Comparison of ENCODE assay signal across 24 cellular contexts in the genomic region with DNA sequence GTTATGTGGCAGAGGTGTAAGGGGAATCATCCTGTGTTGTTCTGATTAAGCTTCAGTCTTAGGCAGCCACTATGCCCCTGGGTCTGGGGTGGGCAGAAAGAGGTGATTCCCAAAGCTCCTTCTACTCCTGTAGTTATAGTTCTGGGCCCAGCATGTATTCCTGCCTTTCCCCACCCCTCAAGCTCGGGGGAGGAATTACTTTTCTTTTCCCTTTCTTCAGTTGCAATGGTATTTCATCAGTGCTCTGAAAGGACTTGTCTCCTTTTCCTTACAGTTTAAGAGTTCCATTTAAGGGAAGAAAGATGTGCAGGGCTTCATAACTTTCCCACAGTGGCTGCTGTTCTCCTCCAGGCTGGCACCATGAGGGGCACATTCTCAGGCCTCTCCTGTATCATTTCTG.
"Had no signal": no experiment of that assay in that cellular context is flagged by ENCODE, and none has a peak within 500 bp of the region (broad histone marks: within the 10 kb centered on the region; RNA-seq: fewer than 3 reads in every experiment).

No MANE protein-coding gene starts in this region.

- H3K27ac ChIP-seq: HL-60, KMS-11, PC-9, Peyer's patch, SJSA1, SK-N-MC had no signal

- H2AFZ ChIP-seq: PC-9 had no signal

- H3K4me3 ChIP-seq: K562, PC-9, Peyer's patch, SJSA1, SK-N-MC had no signal

- H3K4me1 ChIP-seq: Peyer's patch, SJSA1 had no signal

- H3K27me3 ChIP-seq: Peyer's patch had no signal

- H3K9ac ChIP-seq: KMS-11 had no signal

- H3K4me2 ChIP-seq: KMS-11, PC-9 had no signal

- DNase-seq: Kasumi-1; MM.1S; NCI-H1092 treated with DMSO at 0.1 percent for 48 hours; NCI-H1436; NCI-H187; NCI-H2029; NCI-H2081 treated with DMSO at 0.1 percent for 48 hours; NCI-H2171; NCI-H226; NCI-H446; NCI-H510A; NCI-H524 treated with DMSO at 0.1 percent for 48 hours; NCI-H69; NCI-H774; NK-92 treated with Interleukin-12 subunit alpha and Interleukin-12 subunit beta, amount 100 ng/mL, for 24 hours; PC-9; Peyer's patch; Right ventricle myocardium superior; SIG-M5 had no signal

- ATAC-seq: K562 had no signal

- H3K36me3 ChIP-seq: Peyer's patch, SJSA1 had no signal
